Comparison of ENCODE assay signal across 9 cellular contexts in genomic region chr5:124706729-124707361, GRCh38. TPM values are rescaled to one million over a fixed set of nuclear protein-coding genes. Genes with fewer than 3 reads are reported as not detected.
DNase-seq lines count a peak whose midpoint lies in the region; ATAC-seq and TF ChIP-seq lines count a peak whose summit lies in the region.
"Had no signal": no experiment of that assay in that cellular context is flagged by ENCODE, and none has a peak within 500 bp of the region (broad histone marks: within the 10 kb centered on the region; RNA-seq: fewer than 3 reads in every experiment).

No MANE protein-coding gene starts in this region.

- peaks cover 0 to 26% of the 10 kb centered on the region in 2 donors for H3K4me1 ChIP-seq in thoracic aorta (ENCODE audit: control insufficient read depth in 1 of 2, low read depth in 2 of 2)

- no peak for TF ChIP-seq CTCF in thoracic aorta (IDR thresholded peaks at IDR 0.05)
- no peak for TF ChIP-seq CTCF in Calu3 (IDR thresholded peaks at IDR 0.05; ENCODE audit: unreplicated experiment)

- H3K27me3 Mint-ChIP-seq in IgD-negative memory B cell (peaks cover 21% of the 10 kb centered on the region), Calu3 (ENCODE audit: unreplicated experiment) (no peaks in the 10 kb centered on the region)

- H3K36me3 ChIP-seq in thoracic aorta: no peaks in the 10 kb centered on the region

- H3K27ac Mint-ChIP-seq in IgD-negative memory B cell: peak overlapping the region; percentile 41 to 89 (median 80)
- H3K27ac Mint-ChIP-seq in Calu3 (ENCODE audit: unreplicated experiment): no peak overlapping the region

- H3K4me3 Mint-ChIP-seq in IgD-negative memory B cell: peak overlapping the region; percentile 66 to 86 (median 72)
- no peak overlapping the region for H3K4me3 Mint-ChIP-seq in Calu3 (ENCODE audit: low read depth, unreplicated experiment)

- ATAC-seq in thoracic aorta (ENCODE audit: insufficient number of reproducible peaks, low FRiP score, low read depth) (peak; percentile 27), HG03439 (IDR thresholded peaks at IDR 0.05; ENCODE audit: unreplicated experiment) (no peak), HG03025 (IDR thresholded peaks at IDR 0.05; ENCODE audit: low FRiP score, unreplicated experiment) (no peak)

- no peak overlapping the region for H3K27ac ChIP-seq in thoracic aorta

- no peaks in the 10 kb centered on the region for H3K9me3 ChIP-seq in thoracic aorta

- H3K9me3 Mint-ChIP-seq in IgD-negative memory B cell (no peaks in the 10 kb centered on the region), Calu3 (ENCODE audit: low read depth, unreplicated experiment) (peaks cover 2% of the 10 kb centered on the region)

- CTCF ChIA-PET in Calu3 (lab: Charles Lee): no interaction called here

- H3K4me1 Mint-ChIP-seq in IgD-negative memory B cell (peaks cover 44 to 57% (median 55%) of the 10 kb centered on the region in 3 donors), Calu3 (ENCODE audit: low read depth, unreplicated experiment) (no peaks in the 10 kb centered on the region)

- no TSS peak for BruUV-seq in Calu3 (replicated peaks; lab: Mats Ljungman, UMichigan)

- peak; percentile 42 for DNase-seq in RPMI7951 (ENCODE audit: low read depth)
- DNase-seq in hepatic stellate cell (ENCODE audit: low spot score): peak; percentile 27
- no peak for DNase-seq in thoracic aorta (ENCODE audit: low spot score)
- DNase-seq in Calu3: no peak
- DNase-seq in activated T-cell treated with anti-CD3 and anti-CD28 coated beads, Interleukin-2, amount 50 U/mL, for 1 hour: no peak

- intact Hi-C loops in Calu3 (cut with micrococcal nuclease; ENCODE audit: unreplicated experiment): no loop called here

- no peaks in the 10 kb centered on the region for H3K27me3 ChIP-seq in thoracic aorta (replicated peaks; ENCODE audit: insufficient read depth)

- peak overlapping the region; percentile 44 for H3K4me3 ChIP-seq in thoracic aorta

- H3K36me3 Mint-ChIP-seq in IgD-negative memory B cell (no peaks in the 10 kb centered on the region), Calu3 (ENCODE audit: insufficient read depth, unreplicated experiment) (no peaks in the 10 kb centered on the region)

RNA-seq across cellular contexts. Expression of gene ZNF608, which starts 39.6 kb away (rescaled TPM):
- 6.4 TPM for polyA plus RNA-seq in IgD-negative memory B cell
- 15.9 TPM in 2 replicates for total RNA-seq in RPMI7951 (2014; rRNA removed; shearing (Covaris generic))
- total RNA-seq in thoracic aorta: 10 to 100 TPM; 13.5 to 30.4 TPM
- 7.3 and 8.4 TPM in 2 replicates for total RNA-seq in Calu3 (2022)
- total RNA-seq: activated CD8-positive, alpha-beta memory T cell treated with anti-CD3 and anti-CD28 coated beads for 36 hours had no signal

Comparison
In these comparisons a context has a peak if more than half of its experiments do, and no peak if none do; other contexts are left out.
1. DNase-seq: peak in RPMI7951 (single experiment) and hepatic stellate cell (single experiment); none in thoracic aorta (single experiment), Calu3 (single experiment) and activated T-cell treated with anti-CD3 and anti-CD28 coated beads, Interleukin-2, amount 50 U/mL, for 1 hour (single experiment).